ENCODE assay signal across 8 cellular contexts in the genomic region with DNA sequence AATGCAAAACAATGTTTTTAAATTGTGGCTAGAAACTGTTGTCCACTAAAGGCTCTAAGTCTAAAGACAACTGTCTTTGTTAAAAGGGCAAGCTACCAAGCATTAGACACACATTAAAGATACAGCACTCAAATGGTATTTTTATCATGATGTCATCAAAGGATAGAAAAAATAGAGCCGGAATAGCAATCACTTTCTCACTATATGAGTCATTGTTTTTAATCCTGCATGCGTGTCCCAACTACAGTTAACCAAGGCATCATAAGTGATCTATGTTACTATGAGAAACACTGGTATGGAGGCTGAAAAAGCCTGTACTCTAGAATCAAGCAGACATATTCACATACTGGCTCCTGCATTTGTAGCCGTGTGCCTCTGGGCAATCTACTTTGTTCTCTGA. TPM values are rescaled to one million over a fixed set of nuclear protein-coding genes. Genes with fewer than 3 reads are reported as not detected.
A peak's percentile ranks its signal among the peaks of the same experiment; 100 is the strongest.
DNase-seq lines count a peak whose midpoint lies in the region; ATAC-seq, FAIRE-seq and TF ChIP-seq lines count a peak whose summit lies in the region.

No MANE protein-coding gene starts in this region.

- ATAC-seq in heart left ventricle (no peak), upper lobe of right lung (no peak)
- peak; percentile 4 for ATAC-seq in activated T-helper 17 cell treated with anti-CD3 and anti-CD28 coated beads, Interleukin-2, amount 50 U/mL, for 72 hours (replicated peaks)

- DNase-seq in heart left ventricle (no peak), cardiac septum (ENCODE audit: low spot score) (no peak), upper lobe of right lung (no peak), germinal center (ENCODE audit: low spot score) (no peak)
- DNase-seq in activated CD4-positive, CD25-positive, alpha-beta regulatory T cell treated with anti-CD3 and anti-CD28 coated beads, Interleukin-2, amount 50 U/mL, for 72 hours, result no peak
- no peak for DNase-seq in NK-92 treated with Interleukin-12 subunit alpha and Interleukin-12 subunit beta, amount 100 ng/mL, for 24 hours (lab: John Stamatoyannopoulos, UW)

- H3K4me3 ChIP-seq in heart left ventricle, result peak overlapping the region in 1 of 12 donors; percentile 88
- no peak overlapping the region for H3K4me3 ChIP-seq in upper lobe of right lung

- no peaks in the 10 kb centered on the region for H3K27me3 Mint-ChIP-seq in activated T-helper 17 cell treated with anti-CD3 and anti-CD28 coated beads, Interleukin-2, amount 50 U/mL, for 72 hours

- TF ChIP-seq CTCF in heart left ventricle (IDR thresholded peaks at IDR 0.05) (no peak), upper lobe of right lung (IDR thresholded peaks at IDR 0.05) (no peak)

- H3K4me1 ChIP-seq in heart left ventricle (peaks cover 5 to 41% (median 31%) of the 10 kb centered on the region in 12 donors), upper lobe of right lung (peaks cover 26% of the 10 kb centered on the region)

- H3K27ac ChIP-seq in heart left ventricle (peak overlapping the region in 11 of 12 donors; percentile 93 to 100 (median 99)), upper lobe of right lung (peak overlapping the region; percentile 98)

- H3K36me3 Mint-ChIP-seq in activated T-helper 17 cell treated with anti-CD3 and anti-CD28 coated beads, Interleukin-2, amount 50 U/mL, for 72 hours (ENCODE audit: low read depth), result peaks cover 30% of the 10 kb centered on the region

- peak overlapping the region; percentile 97 for H3K4me3 Mint-ChIP-seq in activated T-helper 17 cell treated with anti-CD3 and anti-CD28 coated beads, Interleukin-2, amount 50 U/mL, for 72 hours

- H3K36me3 ChIP-seq in heart left ventricle (no peaks in the 10 kb centered on the region), upper lobe of right lung (no peaks in the 10 kb centered on the region)

- H3K9me3 Mint-ChIP-seq in activated T-helper 17 cell treated with anti-CD3 and anti-CD28 coated beads, Interleukin-2, amount 50 U/mL, for 72 hours, result peaks cover 9% of the 10 kb centered on the region

- no peaks in the 10 kb centered on the region for H3K27me3 ChIP-seq in heart left ventricle
- H3K27me3 ChIP-seq in upper lobe of right lung, result no peaks in the 10 kb centered on the region

- peaks cover 14% of the 10 kb centered on the region for H3K4me1 Mint-ChIP-seq in activated T-helper 17 cell treated with anti-CD3 and anti-CD28 coated beads, Interleukin-2, amount 50 U/mL, for 72 hours

- H3K27ac Mint-ChIP-seq in activated T-helper 17 cell treated with anti-CD3 and anti-CD28 coated beads, Interleukin-2, amount 50 U/mL, for 72 hours, result peak overlapping the region; percentile 98

- peak; percentile 69 for FAIRE-seq in islet of Langerhans (lab: Jason Lieb, UNC)

- intact Hi-C loops in heart left ventricle (cut with DNase I), result loop anchor here in 3 of 10 donors (5.0 to 10.0 kb wide), 2 partner anchors 64 to 687 kb away; no protein-coding TSS in a partner anchor
- intact Hi-C loops in cardiac septum (cut with DNase I), result loop anchor here (2.0 to 5.0 kb wide), 3 partner anchors 277 to 1029 kb away; partner anchors contain the start of genes FBXL17 and MAN2A1
- intact Hi-C loops in upper lobe of right lung (cut with DNase I), result no loop called here

- H3K9me3 ChIP-seq in heart left ventricle (peaks cover 0 to 13% (median 0%) of the 10 kb centered on the region in 12 donors), upper lobe of right lung (no peaks in the 10 kb centered on the region)

- TF ChIP-seq POLR2A in heart left ventricle (IDR thresholded peaks at IDR 0.05), result no peak

- WGBS in heart left ventricle, 4 donors, result 42 to 58% (median 53%) methylated on average over 3 of the region's 3 CpGs

RNA-seq across cellular contexts. Expression of gene PJA2, which starts 1.9 kb away (rescaled TPM):
- total RNA-seq in heart left ventricle (100 to 1,000 TPM in 1 of 9 donors, 10 to 100 TPM in 8; 62.0 to 108 (median 87.9) TPM), cardiac septum (98.2 TPM), upper lobe of right lung (93.9 TPM)
- 10 to 100 TPM; 19.0 to 59.8 TPM for polyA plus RNA-seq in heart left ventricle
- 10 to 100 TPM; 53.9 to 91.0 TPM for total RNA-seq in activated T-helper 17 cell treated with anti-CD3 and anti-CD28 coated beads, Interleukin-2, amount 50 U/mL, for 72 hours
